Comparison of ENCODE assay signal across 17 cellular contexts in genomic region chr17:71511266-71511995, GRCh38.
DNase-seq lines count a peak whose midpoint lies in the region; ATAC-seq lines count a peak whose summit lies in the region.
"Had no signal": no experiment of that assay in that cellular context is flagged by ENCODE, and none has a peak within 500 bp of the region (broad histone marks: within the 10 kb centered on the region; RNA-seq: fewer than 3 reads in every experiment).

No MANE protein-coding gene starts in this region.

- ATAC-seq in left colon (peak; percentile 54), GM21825 (IDR thresholded peaks at IDR 0.05; ENCODE audit: unreplicated experiment) (no peak), GM19452 (IDR thresholded peaks at IDR 0.05; ENCODE audit: unreplicated experiment) (no peak), GM18519 (IDR thresholded peaks at IDR 0.05; ENCODE audit: low FRiP score, unreplicated experiment) (no peak)
- ATAC-seq: A549; activated naive CD4-positive, alpha-beta T cell treated with anti-CD3 and anti-CD28 coated beads, Interleukin-2, amount 50 U/mL, for 72 hours; activated T-cell treated with anti-CD3 and anti-CD28 coated beads, Interleukin-2, amount 50 U/mL, for 72 hours; naive thymus-derived CD8-positive, alpha-beta T cell had no signal

- intact Hi-C loops in left colon (cut with DNase I, micrococcal nuclease) = no loop called here

- DNase-seq in NCI-H82 (lab: John Stamatoyannopoulos, UW) = peak; percentile 1
- DNase-seq in NCI-H82 treated with DMSO at 0.1 percent for 48 hours (lab: John Stamatoyannopoulos, UW; ENCODE audit: unreplicated experiment) = no peak
- peak; percentile 35 for DNase-seq in NCI-H2227 (lab: John Stamatoyannopoulos, UW; ENCODE audit: unreplicated experiment)
- no peak for DNase-seq in left colon
- DNase-seq in stimulated activated naive CD4-positive, alpha-beta T cell treated with Interleukin-2 at 50 U/mL for 16 hours (lab: John Stamatoyannopoulos, UW) = no peak
- DNase-seq: activated T-cell treated with anti-CD3 and anti-CD28 coated beads, Interleukin-2, amount 50 U/mL, for 72 hours; foreskin fibroblast; GDM1; naive thymus-derived CD8-positive, alpha-beta T cell; NCI-H1930; stimulated activated CD4-positive, alpha-beta T cell treated with anti-CD3 and anti-CD28 coated beads, Interleukin-4, amount 100 ng/mL, for 4 hours; T-helper 9 cell had no signal

Comparison
In these comparisons a context has a peak if more than half of its experiments do, and no peak if none do; other contexts are left out.
1. DNase-seq: peak in NCI-H82 (single experiment) and NCI-H2227 (single experiment); none in NCI-H82 treated with DMSO at 0.1 percent for 48 hours (single experiment), left colon (0 of 2) and stimulated activated naive CD4-positive, alpha-beta T cell treated with Interleukin-2 at 50 U/mL for 16 hours (single experiment).